In the genomic region with DNA sequence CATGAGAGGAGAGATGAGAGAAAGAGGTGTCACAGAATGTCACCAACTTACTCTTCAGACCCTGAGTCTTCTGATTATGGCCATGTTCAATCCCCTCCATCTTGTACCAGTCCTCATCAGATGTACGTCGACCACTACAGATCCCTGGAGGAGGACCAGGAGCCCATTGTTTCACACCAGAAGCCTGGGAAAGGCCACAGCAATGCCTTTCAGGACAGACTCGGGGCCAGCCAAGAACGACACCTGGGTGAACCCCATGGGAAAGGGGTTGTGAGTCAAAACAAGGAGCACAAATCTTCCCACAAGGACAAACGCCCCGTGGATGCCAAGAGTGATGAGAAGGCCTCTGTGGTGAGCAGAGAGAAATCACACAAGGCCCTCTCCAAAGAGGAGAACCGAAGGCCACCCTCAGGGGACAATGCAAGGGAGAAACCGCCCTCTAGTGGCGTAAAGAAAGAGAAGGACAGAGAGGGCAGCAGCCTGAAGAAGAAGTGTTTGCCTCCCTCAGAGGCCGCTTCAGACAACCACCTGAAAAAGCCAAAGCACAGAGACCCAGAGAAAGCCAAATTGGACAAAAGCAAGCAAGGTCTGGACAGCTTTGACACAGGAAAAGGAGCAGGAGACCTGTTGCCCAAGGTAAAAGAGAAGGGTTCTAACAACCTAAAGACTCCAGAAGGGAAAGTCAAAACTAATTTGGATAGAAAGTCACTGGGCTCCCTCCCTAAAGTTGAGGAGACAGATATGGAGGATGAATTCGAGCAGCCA, we compare ENCODE assay signal across 8 cellular contexts. TPM values are rescaled to one million over a fixed set of nuclear protein-coding genes. Genes with fewer than 3 reads are reported as not detected.
A peak's percentile ranks its signal among the peaks of the same experiment; 100 is the strongest.
DNase-seq lines count a peak whose midpoint lies in the region; ATAC-seq and TF ChIP-seq lines count a peak whose summit lies in the region.

No MANE protein-coding gene starts in this region.

- 27% methylated on average over 11 of the region's 11 CpGs for WGBS in right lobe of liver (ENCODE audit: insufficient coverage, low coverage, low lambda C conversion rate, missing lambda C conversion rate)
- 55 to 72% methylated on average over 11 of the region's 11 CpGs for WGBS in sigmoid colon, 2 donors

- intact Hi-C loops in breast epithelium (cut with DNase I; ENCODE audit: low total_unique reads) (no loop called here), right lobe of liver (cut with DNase I) (loop anchor here in 1 of 2 donors (10.0 kb wide), 1 partner anchor 56 kb away; a partner anchor contains a TSS), sigmoid colon (cut with DNase I) (no loop called here)

- no peak for TF ChIP-seq EP300 in sigmoid colon (IDR thresholded peaks at IDR 0.05)

- TF ChIP-seq POLR2A in breast epithelium (IDR thresholded peaks at IDR 0.05) (no peak), right lobe of liver (IDR thresholded peaks at IDR 0.05) (no peak), sigmoid colon (IDR thresholded peaks at IDR 0.05) (no peak)

- peaks cover 1% of the 10 kb centered on the region for H3K36me3 ChIP-seq in breast epithelium
- H3K36me3 ChIP-seq in right lobe of liver: peaks cover 16 to 73% (median 43%) of the 10 kb centered on the region in 4 donors
- peaks cover 49 to 65% (median 60%) of the 10 kb centered on the region in 4 donors for H3K36me3 ChIP-seq in sigmoid colon

- H3K9me3 ChIP-seq in breast epithelium (no peaks in the 10 kb centered on the region), right lobe of liver (no peaks in the 10 kb centered on the region), sigmoid colon (no peaks in the 10 kb centered on the region)

- H3K27me3 ChIP-seq in breast epithelium (no peaks in the 10 kb centered on the region), right lobe of liver (no peaks in the 10 kb centered on the region), sigmoid colon (no peaks in the 10 kb centered on the region)

- no peak overlapping the region for H3K27ac ChIP-seq in breast epithelium
- H3K27ac ChIP-seq in right lobe of liver: no peak overlapping the region
- no peak overlapping the region for H3K27ac ChIP-seq in sigmoid colon

- H3K4me3 ChIP-seq in breast epithelium (no peak overlapping the region), right lobe of liver (no peak overlapping the region), sigmoid colon (no peak overlapping the region)

- TF ChIP-seq CTCF in breast epithelium (IDR thresholded peaks at IDR 0.05): peak in 2 of 3 donors; percentile 28 to 53
- peak; percentile 57 to 75 (median 72) for TF ChIP-seq CTCF in right lobe of liver (IDR thresholded peaks at IDR 0.05)
- TF ChIP-seq CTCF in sigmoid colon (IDR thresholded peaks at IDR 0.05): peak in 2 of 4 experiments; percentile 16 to 18

- ATAC-seq in SK-N-SH treated with all-trans-retinoic acid at 6 μM for 48 hours (peak; percentile 93), right lobe of liver (peak; percentile 85 to 91 (median 87)), GM18861 (IDR thresholded peaks at IDR 0.05; ENCODE audit: unreplicated experiment) (no peak)

- no peaks in the 10 kb centered on the region for H3K4me1 ChIP-seq in breast epithelium
- peaks cover 0 to 25% (median 0%) of the 10 kb centered on the region in 4 donors for H3K4me1 ChIP-seq in right lobe of liver
- H3K4me1 ChIP-seq in sigmoid colon: peaks cover 0 to 15% (median 0%) of the 10 kb centered on the region in 4 donors

- DNase-seq in NCI-H1436 (lab: John Stamatoyannopoulos, UW) (peak; percentile 9), NCI-H1436 treated with DMSO at 0.1 percent for 48 hours (lab: John Stamatoyannopoulos, UW) (no peak), HuH-7 (ENCODE audit: low spot score) (peak; percentile 73), breast epithelium (ENCODE audit: low spot score in 2 of 2) (no peak), right lobe of liver (no peak), sigmoid colon (no peak)

TF ChIP-seq in SK-N-SH treated with all-trans-retinoic acid at 6 μM for 48 hours, 23 proteins besides CTCF, POLR2A, EP300 and RAD21:
- TF ChIP-seq ZFP30 (CRISPR knock-in tag; IDR thresholded peaks at IDR 0.05) (no peak), ZNF565 (CRISPR knock-in tag; conservative IDR thresholded peaks at IDR 0.05; ENCODE audit: low read depth) (no peak), SNAI2 (CRISPR knock-in tag; IDR thresholded peaks at IDR 0.05) (no peak), BACH2 (CRISPR knock-in tag; IDR thresholded peaks at IDR 0.05; ENCODE audit: borderline replicate concordance) (no peak), ARNTL (CRISPR knock-in tag; IDR thresholded peaks at IDR 0.05; ENCODE audit: borderline replicate concordance, low read depth) (no peak), RARB (CRISPR knock-in tag; IDR thresholded peaks at IDR 0.05) (no peak)
- TF ChIP-seq, protein P1, sequence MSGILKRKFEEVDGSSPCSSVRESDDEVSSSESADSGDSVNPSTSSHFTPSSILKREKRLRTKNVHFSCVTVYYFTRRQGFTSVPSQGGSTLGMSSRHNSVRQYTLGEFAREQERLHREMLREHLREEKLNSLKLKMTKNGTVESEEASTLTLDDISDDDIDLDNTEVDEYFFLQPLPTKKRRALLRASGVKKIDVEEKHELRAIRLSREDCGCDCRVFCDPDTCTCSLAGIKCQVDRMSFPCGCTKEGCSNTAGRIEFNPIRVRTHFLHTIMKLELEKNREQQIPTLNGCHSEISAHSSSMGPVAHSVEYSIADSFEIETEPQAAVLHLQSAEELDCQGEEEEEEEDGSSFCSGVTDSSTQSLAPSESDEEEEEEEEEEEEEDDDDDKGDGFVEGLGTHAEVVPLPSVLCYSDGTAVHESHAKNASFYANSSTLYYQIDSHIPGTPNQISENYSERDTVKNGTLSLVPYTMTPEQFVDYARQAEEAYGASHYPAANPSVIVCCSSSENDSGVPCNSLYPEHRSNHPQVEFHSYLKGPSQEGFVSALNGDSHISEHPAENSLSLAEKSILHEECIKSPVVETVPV (CRISPR knock-in tag; IDR thresholded peaks at IDR 0.05): no peak

RNA-seq across cellular contexts. Expression of a gene that starts 8.0 kb away (rescaled TPM):
- 10 to 100 TPM; 30.3 to 61.9 (median 32.8) TPM for total RNA-seq in breast epithelium
- total RNA-seq in right lobe of liver: 10 to 100 TPM; 21.1 to 42.2 (median 36.1) TPM
- total RNA-seq in sigmoid colon: 10 to 100 TPM; 25.7 to 29.9 (median 26.7) TPM
- polyA plus RNA-seq in sigmoid colon: 10 to 100 TPM; 12.3 to 18.3 (median 15.0) TPM

RNA-seq across cellular contexts. Expression of a gene that starts 27.0 kb away (rescaled TPM):
- total RNA-seq in breast epithelium (10 to 100 TPM; 46.9 to 62.8 (median 60.3) TPM), right lobe of liver (10 to 100 TPM; 22.9 to 34.7 (median 30.6) TPM), sigmoid colon (10 to 100 TPM; 47.9 to 78.7 (median 50.9) TPM)
- polyA plus RNA-seq in sigmoid colon: 10 to 100 TPM; 41.2 to 47.2 (median 42.0) TPM

RNA-seq across cellular contexts. Expression of a gene that starts 39.7 kb away (rescaled TPM):
- total RNA-seq in breast epithelium (10 to 100 TPM; 31.8 to 52.8 (median 49.5) TPM), right lobe of liver (10 to 100 TPM; 28.1 to 69.8 (median 32.6) TPM), sigmoid colon (10 to 100 TPM; 20.2 to 24.4 (median 23.3) TPM)
- polyA plus RNA-seq in sigmoid colon: 100 to 1,000 TPM in 2 of 3 donors, 10 to 100 TPM in 1; 99.6 to 121 (median 120) TPM

RNA-seq across cellular contexts. Expression of a gene that starts 49.3 kb away (rescaled TPM):
- 10 to 100 TPM in 2 of 3 donors, 1 to 10 TPM in 1; 9.9 to 31.2 (median 28.2) TPM for total RNA-seq in breast epithelium
- 10 to 100 TPM; 25.9 to 46.9 (median 42.0) TPM for total RNA-seq in right lobe of liver
- total RNA-seq in sigmoid colon: 10 to 100 TPM in 1 of 4 donors, 1 to 10 TPM in 3; 7.8 to 11.5 (median 9.5) TPM
- 100 to 1,000 TPM; 131 to 208 (median 207) TPM for polyA plus RNA-seq in sigmoid colon

RNA-seq across cellular contexts. Expression of a gene that starts 59.6 kb away (rescaled TPM):
- total RNA-seq in breast epithelium (1,000 to 10,000 TPM; 1,191 to 1,487 (median 1,340) TPM), right lobe of liver (100 to 1,000 TPM; 341 to 471 (median 405) TPM), sigmoid colon (1,000 to 10,000 TPM in 2 of 4 donors, 100 to 1,000 TPM in 2; 735 to 1,309 (median 1,008) TPM)
- 1,000 to 10,000 TPM; 2,325 to 3,932 (median 2,641) TPM for polyA plus RNA-seq in sigmoid colon

Comparison
In these comparisons a context has a peak if more than half of its experiments do, and no peak if none do; other contexts are left out.
1. DNase-seq: peak in NCI-H1436 (single experiment) and HuH-7 (single experiment); none in NCI-H1436 treated with DMSO at 0.1 percent for 48 hours (single experiment), breast epithelium (0 of 2), right lobe of liver (0 of 3) and sigmoid colon (single experiment).